Comparison of ENCODE assay signal across 9 cellular contexts in the genomic region with DNA sequence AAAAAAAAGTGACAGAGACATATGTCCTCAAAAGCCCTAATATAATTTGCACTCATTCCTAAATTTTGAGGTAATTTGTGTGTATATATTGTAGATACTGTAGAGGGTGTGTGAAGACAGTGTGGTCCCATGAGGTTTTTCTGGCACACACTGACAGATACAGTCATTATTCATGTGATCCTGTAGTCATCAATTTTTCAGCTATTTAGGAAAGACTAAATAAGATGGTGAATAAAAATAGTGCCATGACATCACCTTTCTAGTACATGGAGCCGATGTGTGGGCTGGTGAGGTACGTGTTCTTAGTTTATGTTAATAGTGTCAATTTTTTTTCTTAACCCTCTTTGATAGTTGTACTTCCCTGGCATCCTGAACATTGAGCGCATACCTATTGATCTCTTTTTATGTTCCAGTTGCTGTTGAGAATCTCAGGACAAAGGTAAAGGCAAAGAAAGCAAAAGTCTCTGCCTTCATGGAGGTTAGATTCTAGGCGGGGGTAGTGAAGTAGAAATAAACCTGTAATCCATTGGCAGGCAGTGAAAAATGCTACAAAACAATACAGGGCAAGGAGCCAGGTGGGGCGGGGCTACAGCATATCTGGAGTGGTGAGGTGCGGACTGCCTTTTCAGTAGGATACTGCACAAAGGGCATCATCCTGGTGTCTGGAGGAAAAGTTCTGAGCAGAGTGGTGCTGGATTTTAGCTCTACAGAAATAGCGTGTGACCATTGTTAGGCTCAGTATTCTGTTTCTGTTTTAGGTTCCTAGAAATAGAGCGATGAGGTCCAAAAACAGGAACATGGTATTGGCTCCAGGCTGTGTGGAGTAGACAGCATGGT.
DNase-seq lines count a peak whose midpoint lies in the region.
"Had no signal": no experiment of that assay in that cellular context is flagged by ENCODE, and none has a peak within 500 bp of the region (broad histone marks: within the 10 kb centered on the region; RNA-seq: fewer than 3 reads in every experiment).

No MANE protein-coding gene starts in this region.

- peak; percentile 18 for DNase-seq in A172 (ENCODE audit: low spot score)
- DNase-seq in MV-4-11 (lab: John Stamatoyannopoulos, UW): peak; percentile 92
- peak; percentile 68 to 86 for DNase-seq in dermis microvascular lymphatic vessel endothelial cell (ENCODE audit: low read depth in 2 of 2)
- DNase-seq in posterior vena cava (ENCODE audit: low spot score): no peak
- DNase-seq in NCI-H226: no peak
- no peak for DNase-seq in activated naive CD4-positive, alpha-beta T cell (lab: John Stamatoyannopoulos, UW)
- no peak for DNase-seq in HPDE6-E6E7 (ENCODE audit: extremely low spot score)
- DNase-seq: activated naive CD4-positive, alpha-beta T cell treated with anti-CD3 and anti-CD28 coated beads for 36 hours had no signal

- intact Hi-C loops in posterior vena cava (cut with DNase I): loop anchor here in 1 of 2 donors (10.0 kb wide), 1 partner anchor 91 kb away; the partner anchor contains the start of gene ARHGAP10

- H3K36me3 ChIP-seq in muscle layer of duodenum (ENCODE audit: control insufficient read depth in 1 of 2, insufficient read depth in 2 of 2, low read length in 2 of 2): no peaks in the 10 kb centered on the region

- peak overlapping the region; percentile 26 for H3K27ac ChIP-seq in muscle layer of duodenum (ENCODE audit: low read length)

- H3K27me3 ChIP-seq in muscle layer of duodenum (ENCODE audit: low read depth, low read length): no peaks in the 10 kb centered on the region

- peaks cover 13 to 36% of the 10 kb centered on the region in 2 donors for H3K4me1 ChIP-seq in muscle layer of duodenum (ENCODE audit: control insufficient read depth in 1 of 2, insufficient read depth in 2 of 2, low read length in 2 of 2)

- H3K9me3 ChIP-seq in muscle layer of duodenum (ENCODE audit: control insufficient read depth in 1 of 2, low read length in 2 of 2): no peaks in the 10 kb centered on the region

- H3K4me3 ChIP-seq in muscle layer of duodenum (ENCODE audit: low read depth in 1 of 2, low read length in 2 of 2): no peak overlapping the region

Comparison
In these comparisons a context has a peak if more than half of its experiments do, and no peak if none do; other contexts are left out.
1. DNase-seq: peak in A172 (single experiment), MV-4-11 (single experiment) and dermis microvascular lymphatic vessel endothelial cell (2 of 2); none in posterior vena cava (single experiment), NCI-H226 (single experiment), activated naive CD4-positive, alpha-beta T cell (0 of 4) and HPDE6-E6E7 (single experiment).